13 cellular contexts compared by ENCODE assay signal in the genomic region with DNA sequence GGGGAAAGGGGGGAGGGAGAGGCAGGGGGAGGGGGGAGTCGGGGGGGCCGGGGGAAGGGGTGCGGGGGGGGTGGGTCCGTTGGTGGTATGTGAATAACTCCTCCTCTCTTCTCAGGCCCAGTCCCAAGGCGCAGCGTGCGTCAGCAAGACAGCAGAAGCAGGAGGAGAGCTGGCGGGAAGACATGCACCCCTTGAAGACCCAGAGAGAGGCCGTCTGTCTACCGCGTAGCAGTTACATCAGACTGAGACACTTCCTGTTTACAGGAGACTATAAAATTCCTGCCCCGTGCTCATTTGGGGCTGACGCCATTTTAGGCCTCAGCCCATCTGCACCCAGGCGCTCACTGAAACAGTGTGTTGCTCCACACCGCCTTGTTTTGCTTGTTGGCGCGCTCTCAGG. TPM values are rescaled to one million over a fixed set of nuclear protein-coding genes. Genes with fewer than 3 reads are reported as not detected.
DNase-seq lines count a peak whose midpoint lies in the region; ATAC-seq and TF ChIP-seq lines count a peak whose summit lies in the region.
"Had no signal": no experiment of that assay in that cellular context is flagged by ENCODE, and none has a peak within 500 bp of the region (broad histone marks: within the 10 kb centered on the region; RNA-seq: fewer than 3 reads in every experiment).

No MANE protein-coding gene starts in this region.

- no peak for TF ChIP-seq POLR2A in IMR-90 (IDR thresholded peaks at IDR 0.05; ENCODE audit: low read depth, low read length)

- H3K4me3 ChIP-seq in AG09309 (ENCODE audit: control insufficient read depth, low read depth, low read length) = peak overlapping the region; percentile 46
- no peak overlapping the region for H3K4me3 ChIP-seq in IMR-90 (ENCODE audit: insufficient read depth, low read depth, low read length)
- H3K4me3 ChIP-seq: BLaER1, coronary artery had no signal

- H2AK5ac ChIP-seq in IMR-90 (ENCODE audit: low read depth, low read length) = no peak overlapping the region

- no peak overlapping the region for H3K4ac ChIP-seq in IMR-90 (ENCODE audit: low read depth, low read length)

- DNase-seq in AG09309 (ENCODE audit: low read depth) (peak; percentile 97), IMR-90 (peak; percentile 42), SHP77 treated with DMSO at 0.1 percent for 48 hours (lab: John Stamatoyannopoulos, UW) (peak; percentile 15), iris pigment epithelial cell (ENCODE audit: low read depth) (peak; percentile 11), LoVo (ENCODE audit: low spot score) (no peak)
- DNase-seq: activated CD4-positive, CD25-positive, alpha-beta regulatory T cell; NCI-H524; SIG-M5 had no signal

- no peak overlapping the region for H3K9ac ChIP-seq in IMR-90 (ENCODE audit: low read depth, low read length)
- H3K9ac ChIP-seq: BLaER1 had no signal

- peak overlapping the region; percentile 79 for H2AFZ ChIP-seq in IMR-90 (replicated peaks; ENCODE audit: low read length, poor library complexity)

- no peak overlapping the region for H4K5ac ChIP-seq in IMR-90 (ENCODE audit: low read depth, low read length)

- no peak overlapping the region for H4K91ac ChIP-seq in IMR-90 (ENCODE audit: insufficient read depth, low read depth, low read length)

- H3K9me1 ChIP-seq in IMR-90 (ENCODE audit: insufficient read depth, low read length) = no peaks in the 10 kb centered on the region

- no peak overlapping the region for H3K18ac ChIP-seq in IMR-90 (ENCODE audit: low read depth, low read length)

- WGBS in IMR-90 (ENCODE audit: extremely low coverage in 2 of 2, insufficient read length in 1 of 2), 2 experiments = 41% methylated on average over 7 of the region's 17 CpGs; no CpG with 5 or more reads in 1 of the 2 experiments

- no peak overlapping the region for H2BK5ac ChIP-seq in IMR-90 (ENCODE audit: low read depth, low read length, poor library complexity, severe bottlenecking)

- dilution Hi-C loops in IMR-90 (cut with HindIII; ENCODE audit: low sequenced_read_pairs, unreplicated experiment) = no loop called here

- H3K14ac ChIP-seq in IMR-90 (replicated peaks; ENCODE audit: low read depth, low read length) = no peak overlapping the region

- H3K56ac ChIP-seq in IMR-90 (ENCODE audit: extremely low read depth, insufficient read depth, low read length) = no peak overlapping the region

- TF ChIP-seq CTCF in AG09309 (IDR thresholded peaks at IDR 0.05; ENCODE audit: control insufficient read depth, insufficient read depth, low read depth, low read length, missing control alignments) = no peak
- TF ChIP-seq CTCF in IMR-90 (conservative IDR thresholded peaks at IDR 0.05; ENCODE audit: low read depth, low read length) = no peak

- ATAC-seq in IMR-90 (ENCODE audit: low read depth) = no peak
- no peak for ATAC-seq in GM18870 (IDR thresholded peaks at IDR 0.05; ENCODE audit: unreplicated experiment)
- ATAC-seq in HG03354 (IDR thresholded peaks at IDR 0.05; ENCODE audit: poor library complexity, severe bottlenecking, unreplicated experiment) = no peak
- ATAC-seq in HG02763 (IDR thresholded peaks at IDR 0.05; ENCODE audit: unreplicated experiment) = no peak

- peaks cover 25% of the 10 kb centered on the region for H3K27me3 ChIP-seq in IMR-90 (ENCODE audit: control insufficient read depth, insufficient read depth, low read length)
- H3K27me3 ChIP-seq: BLaER1 had no signal

- no peaks in the 10 kb centered on the region for H3K36me3 ChIP-seq in IMR-90 (ENCODE audit: control insufficient read depth, insufficient read depth, low read length)
- H3K36me3 ChIP-seq: BLaER1 had no signal

- in situ Hi-C loops in IMR-90 (cut with MboI; ENCODE audit: low sequenced_read_pairs) = no loop called here

- H2AK9ac ChIP-seq in IMR-90 (replicated peaks; ENCODE audit: low read depth, low read length, poor library complexity) = no peak overlapping the region

- BruUV-seq in IMR-90 (replicated peaks; lab: Mats Ljungman, UMichigan) = no TSS peak

- no peak overlapping the region for H2BK120ac ChIP-seq in IMR-90 (ENCODE audit: low read depth, low read length)

- H3K9me3 ChIP-seq in IMR-90 (ENCODE audit: control insufficient read depth, insufficient read depth, low read length) = peaks cover 4% of the 10 kb centered on the region; the same call in 1 of the 2 replicates

- CTCF ChIA-PET in IMR-90 (lab: Yijun Ruan, JAX) = interaction anchor here (1.3 kb wide), 1 partner anchor 16 kb away, joined by 3 read pairs; no protein-coding TSS in a partner anchor

- H4K20me1 ChIP-seq in IMR-90 (ENCODE audit: insufficient read depth, low read length) = no peaks in the 10 kb centered on the region
- H4K20me1 ChIP-seq: BLaER1 had no signal

- H3K4me1 ChIP-seq in IMR-90 (ENCODE audit: control insufficient read depth, insufficient read depth, low read length) = 0 out of 2 replicates have a peak, but pooled peaks cover 2% of the 10 kb centered on the region
- H3K4me1 ChIP-seq: BLaER1 had no signal

- H2BK20ac ChIP-seq in IMR-90 (ENCODE audit: low read depth, low read length) = no peak overlapping the region

- intact Hi-C loops in IMR-90 (cut with micrococcal nuclease) = no loop called here

- no peak overlapping the region for H3K4me2 ChIP-seq in IMR-90 (ENCODE audit: low read depth, low read length)
- H3K4me2 ChIP-seq: BLaER1 had no signal

- peak overlapping the region in 1 of 2 experiments; percentile 23; a peak in 1 of 4 replicates for H4K8ac ChIP-seq in IMR-90 (ENCODE audit: low read depth in 2 of 2, low read length in 2 of 2)

- H3K79me1 ChIP-seq in IMR-90 (ENCODE audit: low read depth in 1 of 2, low read length in 2 of 2) = no peaks in the 10 kb centered on the region

- TF ChIP-seq RAD21 in IMR-90 (IDR thresholded peaks at IDR 0.05; ENCODE audit: low read length) = no peak

- no peak overlapping the region for H2BK15ac ChIP-seq in IMR-90 (ENCODE audit: low read depth, low read length)

- POLR2A ChIA-PET in IMR-90 (lab: Charles Lee; ENCODE audit: unreplicated experiment) = no interaction called here

- no peak overlapping the region for H3K23ac ChIP-seq in IMR-90 (ENCODE audit: low read depth, low read length)

- H3K27ac ChIP-seq in IMR-90 (ENCODE audit: insufficient read depth, low read length) = no peak overlapping the region
- H3K27ac ChIP-seq: BLaER1 had no signal

TF ChIP-seq in IMR-90, 13 proteins besides CTCF, POLR2A, EP300 and RAD21:
- TF ChIP-seq RCOR1 (IDR thresholded peaks at IDR 0.05; ENCODE audit: insufficient replicate concordance, low read length) = no peak
TF ChIP-seq in IMR-90: peak in this region for 0.

RNA-seq across cellular contexts. Expression of a gene that starts 55.3 kb away (rescaled TPM):
- 7.5 and 9.5 TPM in 2 replicates for total RNA-seq in IMR-90 (2012; rRNA removed)
- 7.7 and 11.4 TPM in 2 replicates for polyA plus RNA-seq in IMR-90 (2012; rRNA removed)
- 2.6 and 3.6 TPM in 2 replicates for polyA plus RNA-seq in IMR-90 (2012; cell fraction: cytosol; rRNA removed)
- polyA plus RNA-seq in IMR-90 (2012; cell fraction: nucleus; rRNA removed; ENCODE audit: low replicate concordance) = 18.4 and 35.9 TPM in 2 replicates
